In genomic region chr22:16935209-16935608, GRCh38 we compare ENCODE assay signal across 8 cellular contexts.
"Had no signal": no experiment of that assay in that cellular context is flagged by ENCODE, and none has a peak within 500 bp of the region (broad histone marks: within the 10 kb centered on the region; RNA-seq: fewer than 3 reads in every experiment).

No MANE protein-coding gene starts in this region.

- H3K36me3 ChIP-seq: HAP-1 had no signal

- H3K27ac ChIP-seq: GM23248 had no signal

- H3K9me3 ChIP-seq: HAP-1 had no signal

- ATAC-seq: HCT116, K562 had no signal

- H3K4me3 Mint-ChIP-seq: HFFc6 had no signal

- H3K27ac Mint-ChIP-seq: HFFc6 had no signal

- H3K4me1 ChIP-seq: HAP-1 had no signal

- DNase-seq: GM23248, GOT3, H7, HFFc6, IMR-90 had no signal

- H3K4me3 ChIP-seq: GM23248, HAP-1, K562 had no signal
